ENCODE assay signal across 23 cellular contexts in genomic region chr2:16282511-16282910, GRCh38.
"Had no signal": no experiment of that assay in that cellular context is flagged by ENCODE, and none has a peak within 500 bp of the region (broad histone marks: within the 10 kb centered on the region; RNA-seq: fewer than 3 reads in every experiment).

No MANE protein-coding gene starts in this region.

- H3K27ac ChIP-seq: ovary, parathyroid adenoma, psoas muscle, right lobe of liver, sigmoid colon, stomach, thoracic aorta, thyroid gland, tibial nerve, upper lobe of left lung had no signal

- H2AFZ ChIP-seq: parathyroid adenoma had no signal

- H3K4me1 Mint-ChIP-seq: stimulated activated effector memory CD8-positive, alpha-beta T cell treated with anti-CD3 and anti-CD28 coated beads, Interleukin-12 subunit alpha, Interleukin-12 subunit beta, amount 100 ng/mL, for 72 hours; stimulated activated naive B cell treated with anti-CD40 and anti-IgM and Interleukin-4, amounts not matched to agents 10 μg/mL and 1 μg/mL and 100 μg/mL, for 72 hours had no signal

- H3K4me1 ChIP-seq: parathyroid adenoma, psoas muscle, right lobe of liver, sigmoid colon, thyroid gland, tibial nerve, upper lobe of left lung had no signal

- H3K4me3 ChIP-seq: ovary, psoas muscle, right lobe of liver, sigmoid colon, stomach, thoracic aorta, thyroid gland, tibial nerve, upper lobe of left lung had no signal

- H3K9me3 ChIP-seq: ovary, psoas muscle, right lobe of liver, sigmoid colon, stomach, thoracic aorta, thyroid gland, tibial nerve, upper lobe of left lung had no signal

- H3K36me3 Mint-ChIP-seq: naive thymus-derived CD8-positive, alpha-beta T cell; natural killer cell treated with Interleukin-12 subunit alpha and Interleukin-12 subunit beta and Interleukin-15 and Interleukin-18, amount 100 ng/mL, for 72 hours; stimulated activated effector memory CD8-positive, alpha-beta T cell treated with anti-CD3 and anti-CD28 coated beads, Interleukin-12 subunit alpha, Interleukin-12 subunit beta, amount 100 ng/mL, for 72 hours; stimulated activated naive B cell treated with anti-CD40 and anti-IgM and Interleukin-4, amounts not matched to agents 10 μg/mL and 1 μg/mL and 100 μg/mL, for 72 hours had no signal

- H3K27me3 Mint-ChIP-seq: natural killer cell treated with Interleukin-12 subunit alpha and Interleukin-12 subunit beta and Interleukin-15 and Interleukin-18, amount 100 ng/mL, for 72 hours had no signal

- H3K36me3 ChIP-seq: ovary, right lobe of liver, sigmoid colon, stomach, thoracic aorta, thyroid gland, tibial nerve, upper lobe of left lung had no signal

- H3K4me3 Mint-ChIP-seq: naive thymus-derived CD8-positive, alpha-beta T cell; natural killer cell treated with Interleukin-12 subunit alpha and Interleukin-12 subunit beta and Interleukin-15 and Interleukin-18, amount 100 ng/mL, for 72 hours; nephron progenitor cell; neural crest cell; stimulated activated effector memory CD8-positive, alpha-beta T cell treated with anti-CD3 and anti-CD28 coated beads, Interleukin-12 subunit alpha, Interleukin-12 subunit beta, amount 100 ng/mL, for 72 hours; stimulated activated naive B cell treated with anti-CD40 and anti-IgM and Interleukin-4, amounts not matched to agents 10 μg/mL and 1 μg/mL and 100 μg/mL, for 72 hours; stimulated activated naive CD8-positive, alpha-beta T cell treated with anti-CD3 and anti-CD28 coated beads, Interleukin-15, Interleukin-2, amounts not matched to agents 100 ng/mL and 50 ng/mL, for 24 hours had no signal

- ATAC-seq: naive thymus-derived CD8-positive, alpha-beta T cell; natural killer cell treated with Interleukin-12 subunit alpha and Interleukin-12 subunit beta and Interleukin-15 and Interleukin-18, amount 100 ng/mL, for 72 hours had no signal

- H3K27me3 ChIP-seq: ovary, right lobe of liver, sigmoid colon, stomach, thyroid gland, tibial nerve, upper lobe of left lung had no signal

- DNase-seq: occipital lobe; psoas muscle; right cardiac atrium; right lobe of liver; sigmoid colon; stimulated activated CD4-positive, alpha-beta T cell treated with anti-CD3 and anti-CD28 coated beads, Interleukin-2, amount 100 ng/mL, for 24 hours; stimulated activated CD4-positive, alpha-beta T cell treated with anti-CD3 and anti-CD28 coated beads, Interleukin-2, amount 100 ng/mL, for 48 hours; stimulated activated naive B cell treated with anti-CD40 and anti-IgM and Interleukin-4, amounts not matched to agents 10 μg/mL and 1 μg/mL and 100 μg/mL, for 72 hours; stimulated activated naive CD4-positive, alpha-beta T cell treated with Interleukin-2 at 50 U/mL for 16 hours had no signal

- H3K9ac ChIP-seq: parathyroid adenoma had no signal

- H3K79me2 ChIP-seq: parathyroid adenoma had no signal

- H3K9me3 Mint-ChIP-seq: naive thymus-derived CD8-positive, alpha-beta T cell; natural killer cell treated with Interleukin-12 subunit alpha and Interleukin-12 subunit beta and Interleukin-15 and Interleukin-18, amount 100 ng/mL, for 72 hours; nephron progenitor cell; neural crest cell; stimulated activated effector memory CD8-positive, alpha-beta T cell treated with anti-CD3 and anti-CD28 coated beads, Interleukin-12 subunit alpha, Interleukin-12 subunit beta, amount 100 ng/mL, for 72 hours; stimulated activated naive B cell treated with anti-CD40 and anti-IgM and Interleukin-4, amounts not matched to agents 10 μg/mL and 1 μg/mL and 100 μg/mL, for 72 hours; stimulated activated naive CD8-positive, alpha-beta T cell treated with anti-CD3 and anti-CD28 coated beads, Interleukin-15, Interleukin-2, amounts not matched to agents 100 ng/mL and 50 ng/mL, for 24 hours had no signal

- H3K27ac Mint-ChIP-seq: naive thymus-derived CD8-positive, alpha-beta T cell; natural killer cell treated with Interleukin-12 subunit alpha and Interleukin-12 subunit beta and Interleukin-15 and Interleukin-18, amount 100 ng/mL, for 72 hours; progenitor cell of endocrine pancreas; stimulated activated effector memory CD8-positive, alpha-beta T cell treated with anti-CD3 and anti-CD28 coated beads, Interleukin-12 subunit alpha, Interleukin-12 subunit beta, amount 100 ng/mL, for 72 hours; stimulated activated naive B cell treated with anti-CD40 and anti-IgM and Interleukin-4, amounts not matched to agents 10 μg/mL and 1 μg/mL and 100 μg/mL, for 72 hours; stimulated activated naive CD8-positive, alpha-beta T cell treated with anti-CD3 and anti-CD28 coated beads, Interleukin-15, Interleukin-2, amounts not matched to agents 100 ng/mL and 50 ng/mL, for 24 hours had no signal
